1 cellular context compared by ENCODE assay signal in the genomic region with DNA sequence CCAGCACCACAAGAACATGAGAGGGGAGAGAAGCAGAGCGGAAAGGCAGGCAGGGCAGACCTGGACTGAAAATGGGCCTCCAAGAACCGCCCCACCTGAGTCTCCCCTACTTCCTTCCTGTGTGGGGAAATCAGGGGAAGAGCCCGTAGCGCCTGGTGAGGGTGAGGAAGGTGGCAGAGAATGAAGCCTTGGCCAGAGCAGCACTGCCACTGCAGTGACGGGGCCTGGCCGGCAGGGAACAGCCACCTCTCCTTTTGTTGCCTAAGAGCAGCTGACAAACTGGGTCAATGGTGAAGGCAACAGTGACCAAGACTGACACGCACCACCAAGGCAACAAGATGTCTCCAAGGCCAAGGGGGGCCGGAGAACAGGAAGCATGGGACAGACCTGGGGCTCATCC.
TF ChIP-seq lines count a peak whose summit lies in the region.

No MANE protein-coding gene starts in this region.

TF ChIP-seq in IMR-90, 13 proteins besides CTCF, POLR2A, EP300 and RAD21 (continued from another document):
- TF ChIP-seq FOS (IDR thresholded peaks at IDR 0.05; ENCODE audit: low read depth, low read length), result no peak
- TF ChIP-seq CEBPB (IDR thresholded peaks at IDR 0.05; ENCODE audit: low read depth, low read length), result no peak
